Comparison of ENCODE assay signal across 15 cellular contexts in genomic region chr7:119842786-119843185, GRCh38.
DNase-seq lines count a peak whose midpoint lies in the region; ATAC-seq and TF ChIP-seq lines count a peak whose summit lies in the region.
"Had no signal": no experiment of that assay in that cellular context is flagged by ENCODE, and none has a peak within 500 bp of the region (broad histone marks: within the 10 kb centered on the region; RNA-seq: fewer than 3 reads in every experiment).

No MANE protein-coding gene starts in this region.

- H3K27ac ChIP-seq in HUES64 (ENCODE audit: low read depth, low read length) = peak overlapping the region; percentile 25; the same call in 1 of the 2 replicates
- H3K27ac ChIP-seq: 22Rv1; BLaER1 treated with 17β-estradiol and CSF1 and Interleukin-3, amounts not matched to agents 10 nM and 100 nM had no signal

- intact Hi-C loops in left colon (cut with DNase I, micrococcal nuclease) = no loop called here

- H3K4me3 Mint-ChIP-seq in WTC11 = no peak overlapping the region
- H3K4me3 Mint-ChIP-seq: CD4-positive, CD25-positive, alpha-beta regulatory T cell had no signal

- no peaks in the 10 kb centered on the region for H3K9me3 ChIP-seq in HUES64 (ENCODE audit: insufficient read depth, low read depth, low read length)
- H3K9me3 ChIP-seq: BLaER1 treated with 17β-estradiol and CSF1 and Interleukin-3, amounts not matched to agents 10 nM and 100 nM had no signal

- H3K36me3 Mint-ChIP-seq in WTC11 = peaks cover 19% of the 10 kb centered on the region
- H3K36me3 Mint-ChIP-seq: CD4-positive, CD25-positive, alpha-beta regulatory T cell had no signal

- POLR2A ChIA-PET in WTC11 (lab: Charles Lee) = no interaction called here

- DNase-seq in ELF-1 (ENCODE audit: low read depth, low spot score) = peak; percentile 26
- peak; percentile 12 for DNase-seq in WTC11 (ENCODE audit: low spot score)
- DNase-seq in iPS-NIHi11 (ENCODE audit: low spot score) = peak; percentile 50
- no peak for DNase-seq in NCI-H510A (lab: John Stamatoyannopoulos, UW)
- DNase-seq in erythroblast (lab: John Stamatoyannopoulos, UW) = no peak
- DNase-seq in left colon = no peak
- DNase-seq: Calu3; CD4-positive, CD25-positive, alpha-beta regulatory T cell; DMS 273 treated with DMSO at 0.1 percent for 48 hours; Karpas-422 had no signal

- ATAC-seq in WTC11 (peak; percentile 99), HG03196 (IDR thresholded peaks at IDR 0.05; ENCODE audit: unreplicated experiment) (no peak), left colon (no peak)

- H3K27me3 Mint-ChIP-seq in WTC11 (ENCODE audit: low read depth) = no peaks in the 10 kb centered on the region
- H3K27me3 Mint-ChIP-seq: CD4-positive, CD25-positive, alpha-beta regulatory T cell had no signal

- H3K4me1 Mint-ChIP-seq in WTC11 = peaks cover 17% of the 10 kb centered on the region
- H3K4me1 Mint-ChIP-seq: CD4-positive, CD25-positive, alpha-beta regulatory T cell had no signal

- no peak overlapping the region for H3K27ac Mint-ChIP-seq in WTC11
- H3K27ac Mint-ChIP-seq: CD4-positive, CD25-positive, alpha-beta regulatory T cell had no signal

- H3K36me3 ChIP-seq in HUES64 (ENCODE audit: insufficient read depth, low read length) = no peaks in the 10 kb centered on the region
- H3K36me3 ChIP-seq: BLaER1 treated with 17β-estradiol and CSF1 and Interleukin-3, amounts not matched to agents 10 nM and 100 nM had no signal

- peaks cover 9% of the 10 kb centered on the region for H3K4me1 ChIP-seq in HUES64 (ENCODE audit: insufficient read depth, low read length)
- H3K4me1 ChIP-seq: BLaER1 treated with 17β-estradiol and CSF1 and Interleukin-3, amounts not matched to agents 10 nM and 100 nM had no signal

- no peak overlapping the region for H3K4me3 ChIP-seq in HUES64 (ENCODE audit: low read length)
- H3K4me3 ChIP-seq: BLaER1 treated with 17β-estradiol and CSF1 and Interleukin-3, amounts not matched to agents 10 nM and 100 nM; GM12878 had no signal

- TF ChIP-seq CTCF in WTC11 (IDR thresholded peaks at IDR 0.05) = no peak

- H3K9ac ChIP-seq in HUES64 (ENCODE audit: low read depth, low read length) = no peak overlapping the region
- H3K9ac ChIP-seq: BLaER1 treated with 17β-estradiol and CSF1 and Interleukin-3, amounts not matched to agents 10 nM and 100 nM had no signal

- no peaks in the 10 kb centered on the region for H3K27me3 ChIP-seq in HUES64 (ENCODE audit: insufficient read depth, low read length)
- H3K27me3 ChIP-seq: BLaER1 treated with 17β-estradiol and CSF1 and Interleukin-3, amounts not matched to agents 10 nM and 100 nM had no signal

- WGBS in HUES64 = 77% methylated on average over 1 of the region's 1 CpG

- CTCF ChIA-PET in WTC11 (lab: Charles Lee) = no interaction called here

- TF ChIP-seq POLR2A in erythroblast (IDR thresholded peaks at IDR 0.05; ENCODE audit: low read length) = no peak

- H3K9me3 Mint-ChIP-seq in WTC11 = peaks cover 48% of the 10 kb centered on the region

TF ChIP-seq in WTC11, 78 proteins besides CTCF, POLR2A, EP300 and RAD21:
- TF ChIP-seq, protein P1, sequence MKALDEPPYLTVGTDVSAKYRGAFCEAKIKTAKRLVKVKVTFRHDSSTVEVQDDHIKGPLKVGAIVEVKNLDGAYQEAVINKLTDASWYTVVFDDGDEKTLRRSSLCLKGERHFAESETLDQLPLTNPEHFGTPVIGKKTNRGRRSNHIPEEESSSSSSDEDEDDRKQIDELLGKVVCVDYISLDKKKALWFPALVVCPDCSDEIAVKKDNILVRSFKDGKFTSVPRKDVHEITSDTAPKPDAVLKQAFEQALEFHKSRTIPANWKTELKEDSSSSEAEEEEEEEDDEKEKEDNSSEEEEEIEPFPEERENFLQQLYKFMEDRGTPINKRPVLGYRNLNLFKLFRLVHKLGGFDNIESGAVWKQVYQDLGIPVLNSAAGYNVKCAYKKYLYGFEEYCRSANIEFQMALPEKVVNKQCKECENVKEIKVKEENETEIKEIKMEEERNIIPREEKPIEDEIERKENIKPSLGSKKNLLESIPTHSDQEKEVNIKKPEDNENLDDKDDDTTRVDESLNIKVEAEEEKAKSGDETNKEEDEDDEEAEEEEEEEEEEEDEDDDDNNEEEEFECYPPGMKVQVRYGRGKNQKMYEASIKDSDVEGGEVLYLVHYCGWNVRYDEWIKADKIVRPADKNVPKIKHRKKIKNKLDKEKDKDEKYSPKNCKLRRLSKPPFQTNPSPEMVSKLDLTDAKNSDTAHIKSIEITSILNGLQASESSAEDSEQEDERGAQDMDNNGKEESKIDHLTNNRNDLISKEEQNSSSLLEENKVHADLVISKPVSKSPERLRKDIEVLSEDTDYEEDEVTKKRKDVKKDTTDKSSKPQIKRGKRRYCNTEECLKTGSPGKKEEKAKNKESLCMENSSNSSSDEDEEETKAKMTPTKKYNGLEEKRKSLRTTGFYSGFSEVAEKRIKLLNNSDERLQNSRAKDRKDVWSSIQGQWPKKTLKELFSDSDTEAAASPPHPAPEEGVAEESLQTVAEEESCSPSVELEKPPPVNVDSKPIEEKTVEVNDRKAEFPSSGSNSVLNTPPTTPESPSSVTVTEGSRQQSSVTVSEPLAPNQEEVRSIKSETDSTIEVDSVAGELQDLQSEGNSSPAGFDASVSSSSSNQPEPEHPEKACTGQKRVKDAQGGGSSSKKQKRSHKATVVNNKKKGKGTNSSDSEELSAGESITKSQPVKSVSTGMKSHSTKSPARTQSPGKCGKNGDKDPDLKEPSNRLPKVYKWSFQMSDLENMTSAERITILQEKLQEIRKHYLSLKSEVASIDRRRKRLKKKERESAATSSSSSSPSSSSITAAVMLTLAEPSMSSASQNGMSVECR (CRISPR knock-in tag; IDR thresholded peaks at IDR 0.05; ENCODE audit: borderline replicate concordance) = no peak
- TF ChIP-seq MYBL2 (CRISPR knock-in tag; IDR thresholded peaks at IDR 0.05) = no peak
- no peak for TF ChIP-seq SP1 (CRISPR knock-in tag; conservative IDR thresholded peaks at IDR 0.05)
- no peak for TF ChIP-seq IRF2 (CRISPR knock-in tag; IDR thresholded peaks at IDR 0.05; ENCODE audit: borderline replicate concordance, low read depth)
- TF ChIP-seq ZNF396 (CRISPR knock-in tag; IDR thresholded peaks at IDR 0.05; ENCODE audit: borderline replicate concordance) = no peak
- TF ChIP-seq EMX1 (CRISPR knock-in tag; IDR thresholded peaks at IDR 0.05) = no peak
- no peak for TF ChIP-seq ZNF425 (CRISPR knock-in tag; conservative IDR thresholded peaks at IDR 0.05)
- TF ChIP-seq FOXK1 (CRISPR knock-in tag; IDR thresholded peaks at IDR 0.05) = no peak
- no peak for TF ChIP-seq ETV6 (CRISPR knock-in tag; IDR thresholded peaks at IDR 0.05)
- TF ChIP-seq GTF2I (CRISPR knock-in tag; conservative IDR thresholded peaks at IDR 0.05) = no peak
- TF ChIP-seq, protein P2, sequence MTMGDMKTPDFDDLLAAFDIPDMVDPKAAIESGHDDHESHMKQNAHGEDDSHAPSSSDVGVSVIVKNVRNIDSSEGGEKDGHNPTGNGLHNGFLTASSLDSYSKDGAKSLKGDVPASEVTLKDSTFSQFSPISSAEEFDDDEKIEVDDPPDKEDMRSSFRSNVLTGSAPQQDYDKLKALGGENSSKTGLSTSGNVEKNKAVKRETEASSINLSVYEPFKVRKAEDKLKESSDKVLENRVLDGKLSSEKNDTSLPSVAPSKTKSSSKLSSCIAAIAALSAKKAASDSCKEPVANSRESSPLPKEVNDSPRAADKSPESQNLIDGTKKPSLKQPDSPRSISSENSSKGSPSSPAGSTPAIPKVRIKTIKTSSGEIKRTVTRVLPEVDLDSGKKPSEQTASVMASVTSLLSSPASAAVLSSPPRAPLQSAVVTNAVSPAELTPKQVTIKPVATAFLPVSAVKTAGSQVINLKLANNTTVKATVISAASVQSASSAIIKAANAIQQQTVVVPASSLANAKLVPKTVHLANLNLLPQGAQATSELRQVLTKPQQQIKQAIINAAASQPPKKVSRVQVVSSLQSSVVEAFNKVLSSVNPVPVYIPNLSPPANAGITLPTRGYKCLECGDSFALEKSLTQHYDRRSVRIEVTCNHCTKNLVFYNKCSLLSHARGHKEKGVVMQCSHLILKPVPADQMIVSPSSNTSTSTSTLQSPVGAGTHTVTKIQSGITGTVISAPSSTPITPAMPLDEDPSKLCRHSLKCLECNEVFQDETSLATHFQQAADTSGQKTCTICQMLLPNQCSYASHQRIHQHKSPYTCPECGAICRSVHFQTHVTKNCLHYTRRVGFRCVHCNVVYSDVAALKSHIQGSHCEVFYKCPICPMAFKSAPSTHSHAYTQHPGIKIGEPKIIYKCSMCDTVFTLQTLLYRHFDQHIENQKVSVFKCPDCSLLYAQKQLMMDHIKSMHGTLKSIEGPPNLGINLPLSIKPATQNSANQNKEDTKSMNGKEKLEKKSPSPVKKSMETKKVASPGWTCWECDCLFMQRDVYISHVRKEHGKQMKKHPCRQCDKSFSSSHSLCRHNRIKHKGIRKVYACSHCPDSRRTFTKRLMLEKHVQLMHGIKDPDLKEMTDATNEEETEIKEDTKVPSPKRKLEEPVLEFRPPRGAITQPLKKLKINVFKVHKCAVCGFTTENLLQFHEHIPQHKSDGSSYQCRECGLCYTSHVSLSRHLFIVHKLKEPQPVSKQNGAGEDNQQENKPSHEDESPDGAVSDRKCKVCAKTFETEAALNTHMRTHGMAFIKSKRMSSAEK (CRISPR knock-in tag; IDR thresholded peaks at IDR 0.05; ENCODE audit: borderline replicate concordance) = no peak

Comparison
In these comparisons a context has a peak if more than half of its experiments do, and no peak if none do; other contexts are left out.
1. DNase-seq: peak in ELF-1 (single experiment), WTC11 (single experiment) and iPS-NIHi11 (single experiment); none in NCI-H510A (single experiment), erythroblast (0 of 2) and left colon (0 of 2).